24 cellular contexts compared by ENCODE assay signal in the genomic region with DNA sequence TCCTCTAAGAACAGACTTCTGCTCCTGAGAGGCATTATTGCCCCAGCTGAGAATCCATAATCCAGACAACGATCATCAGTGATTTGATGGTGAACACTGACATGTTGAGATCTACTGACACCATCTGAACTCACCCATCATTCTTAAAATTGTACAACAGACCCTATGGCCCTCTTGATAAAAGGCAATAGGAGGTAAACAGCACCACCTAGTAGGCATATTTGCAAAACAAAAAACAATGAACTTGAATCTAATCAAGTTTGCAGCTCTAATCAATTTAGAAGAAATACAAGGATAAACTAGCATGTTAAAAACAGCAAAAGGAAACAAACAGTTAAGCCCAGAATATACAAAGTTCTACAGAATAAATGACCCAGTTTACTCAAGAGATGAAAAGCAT.
DNase-seq lines count a peak whose midpoint lies in the region; ATAC-seq, FAIRE-seq and TF ChIP-seq lines count a peak whose summit lies in the region.
"Had no signal": no experiment of that assay in that cellular context is flagged by ENCODE, and none has a peak within 500 bp of the region (broad histone marks: within the 10 kb centered on the region; RNA-seq: fewer than 3 reads in every experiment).

No MANE protein-coding gene starts in this region.

- peaks cover 6% of the 10 kb centered on the region for H3K4me1 Mint-ChIP-seq in activated T-helper 1 cell treated with anti-CD3 and anti-CD28 coated beads, Interleukin-12 subunit alpha, Interleukin-12 subunit beta, Interleukin-2, Interleukin-4 antibody, amounts not matched to agents 30 ng/mL and 10 ng/mL and 1 ng/mL, durations not matched to agents 14 hours and 24 hours and 36 hours (ENCODE audit: low read depth)
- H3K4me1 Mint-ChIP-seq: activated T-helper 17 cell treated with anti-CD3 and anti-CD28 coated beads, Interleukin-2, amount 50 U/mL, for 72 hours; nephron; stimulated activated effector memory CD8-positive, alpha-beta T cell treated with anti-CD3 and anti-CD28 coated beads, Interleukin-12 subunit alpha, Interleukin-12 subunit beta, amount 100 ng/mL, for 72 hours had no signal

- POLR2A ChIA-PET in HepG2 (lab: Yijun Ruan, JAX) = no interaction called here

- ATAC-seq in HepG2 (no peak), right lobe of liver (no peak), HG02798 (IDR thresholded peaks at IDR 0.05; ENCODE audit: poor library complexity, unreplicated experiment) (no peak)
- ATAC-seq: activated CD4-positive, alpha-beta T cell treated with anti-CD3 and anti-CD28 coated beads for 36 hours; activated T-helper 17 cell treated with anti-CD3 and anti-CD28 coated beads, Interleukin-2, amount 50 U/mL, for 72 hours; body of pancreas; effector memory CD8-positive, alpha-beta T cell; stimulated activated effector memory CD8-positive, alpha-beta T cell treated with anti-CD3 and anti-CD28 coated beads, Interleukin-12 subunit alpha, Interleukin-12 subunit beta, amount 100 ng/mL, for 72 hours had no signal

- H3K4me2 ChIP-seq in HepG2 (ENCODE audit: low read depth, low read length) = no peak overlapping the region

- TF ChIP-seq CTCF in HepG2 (CRISPR knock-in tag; IDR thresholded peaks at IDR 0.05) (no peak), right lobe of liver (IDR thresholded peaks at IDR 0.05) (no peak)

- no peak overlapping the region for H3K4me3 Mint-ChIP-seq in activated T-helper 1 cell treated with anti-CD3 and anti-CD28 coated beads, Interleukin-12 subunit alpha, Interleukin-12 subunit beta, Interleukin-2, Interleukin-4 antibody, amounts not matched to agents 30 ng/mL and 10 ng/mL and 1 ng/mL, durations not matched to agents 14 hours and 24 hours and 36 hours
- H3K4me3 Mint-ChIP-seq: activated CD4-positive, alpha-beta T cell treated with anti-CD3 and anti-CD28 coated beads for 36 hours; activated naive CD8-positive, alpha-beta T cell treated with anti-CD3 and anti-CD28 coated beads, Interleukin-2, amount 10 ng/mL, durations not matched to agents 7 days and 5 days; activated T-helper 17 cell treated with anti-CD3 and anti-CD28 coated beads, Interleukin-2, amount 50 U/mL, for 72 hours; effector memory CD8-positive, alpha-beta T cell; nephron; stimulated activated effector memory CD8-positive, alpha-beta T cell treated with anti-CD3 and anti-CD28 coated beads, Interleukin-12 subunit alpha, Interleukin-12 subunit beta, amount 100 ng/mL, for 72 hours had no signal

- DNase-seq in HepG2 (ENCODE audit: low spot score) (no peak), right lobe of liver (no peak), KBM-7 (peak; percentile 17), SK-MEL-5 (ENCODE audit: low read depth, low spot score) (peak; percentile 37), GOT3 (lab: John Stamatoyannopoulos, UW) (no peak), posterior cingulate gyrus (no peak)
- no peak for DNase-seq in activated T-helper 1 cell treated with anti-CD3 and anti-CD28 coated beads, Interleukin-12 subunit alpha, Interleukin-12 subunit beta, Interleukin-2, Interleukin-4 antibody, amounts not matched to agents 30 ng/mL and 10 ng/mL and 1 ng/mL, durations not matched to agents 14 hours and 24 hours and 36 hours (ENCODE audit: low spot score)
- DNase-seq: activated CD4-positive, alpha-beta T cell treated with anti-CD3 and anti-CD28 coated beads for 36 hours; activated naive CD8-positive, alpha-beta T cell treated with anti-CD3 and anti-CD28 coated beads, Interleukin-2, amount 10 ng/mL, durations not matched to agents 7 days and 5 days; body of pancreas; CD4-positive, CD25-positive, alpha-beta regulatory T cell; DMS53; effector memory CD8-positive, alpha-beta T cell; HCEC 1CT; midbrain; NCI-H2227 treated with DMSO at 0.1 percent for 48 hours; NK-92 treated with Interleukin-12 subunit alpha and Interleukin-12 subunit beta, amount 100 ng/mL, for 24 hours had no signal

- intact Hi-C loops in HepG2 (cut with micrococcal nuclease; ENCODE audit: unreplicated experiment) = no loop called here
- intact Hi-C loops in right lobe of liver (cut with DNase I) = no loop called here
- intact Hi-C loops in activated T-helper 1 cell treated with anti-CD3 and anti-CD28 coated beads, Interleukin-12 subunit alpha, Interleukin-12 subunit beta, Interleukin-2, Interleukin-4 antibody, amounts not matched to agents 30 ng/mL and 10 ng/mL and 1 ng/mL, durations not matched to agents 14 hours and 24 hours and 36 hours (cut with micrococcal nuclease) = loop anchor here (1.0 kb wide), 2 partner anchors 34 to 617 kb away; no protein-coding TSS in a partner anchor
- intact Hi-C loops in posterior cingulate gyrus (cut with DNase I) = no loop called here

- no peaks in the 10 kb centered on the region for H3K79me2 ChIP-seq in HepG2 (ENCODE audit: insufficient read depth, low read length)
- H3K79me2 ChIP-seq: parathyroid adenoma had no signal

- no peaks in the 10 kb centered on the region for H4K20me1 ChIP-seq in HepG2 (ENCODE audit: insufficient read depth, low read length)

- TF ChIP-seq POLR2A in HepG2 (IDR thresholded peaks at IDR 0.05; ENCODE audit: insufficient read depth in 1 of 2, low read depth in 2 of 2, low read length in 2 of 2) (no peak), right lobe of liver (IDR thresholded peaks at IDR 0.05) (no peak)

- H3K9me3 ChIP-seq in HepG2 (ENCODE audit: low read length) = no peaks in the 10 kb centered on the region
- H3K9me3 ChIP-seq in right lobe of liver = no peaks in the 10 kb centered on the region
- H3K9me3 ChIP-seq: body of pancreas, thoracic aorta had no signal

- no peaks in the 10 kb centered on the region for H3K36me3 Mint-ChIP-seq in activated T-helper 1 cell treated with anti-CD3 and anti-CD28 coated beads, Interleukin-12 subunit alpha, Interleukin-12 subunit beta, Interleukin-2, Interleukin-4 antibody, amounts not matched to agents 30 ng/mL and 10 ng/mL and 1 ng/mL, durations not matched to agents 14 hours and 24 hours and 36 hours (ENCODE audit: low read depth)
- H3K36me3 Mint-ChIP-seq: activated naive CD8-positive, alpha-beta T cell treated with anti-CD3 and anti-CD28 coated beads, Interleukin-2, amount 10 ng/mL, durations not matched to agents 7 days and 5 days; CD4-positive, CD25-positive, alpha-beta regulatory T cell; stimulated activated effector memory CD8-positive, alpha-beta T cell treated with anti-CD3 and anti-CD28 coated beads, Interleukin-12 subunit alpha, Interleukin-12 subunit beta, amount 100 ng/mL, for 72 hours had no signal

- no peak for TF ChIP-seq RAD21 in HepG2 (CRISPR knock-in tag; IDR thresholded peaks at IDR 0.05)

- WGBS in HepG2 (ENCODE audit: low lambda C conversion rate) = 9% methylated on average over 1 of the region's 1 CpG
- 63% methylated on average over 1 of the region's 1 CpG for WGBS in right lobe of liver (ENCODE audit: insufficient coverage, low coverage, low lambda C conversion rate, missing lambda C conversion rate)

- H3K4me1 ChIP-seq in HepG2 (ENCODE audit: insufficient read depth, low read length) = no peaks in the 10 kb centered on the region
- H3K4me1 ChIP-seq in right lobe of liver = no peaks in the 10 kb centered on the region
- H3K4me1 ChIP-seq: body of pancreas, parathyroid adenoma had no signal

- no peak overlapping the region for H3K9ac ChIP-seq in HepG2 (ENCODE audit: insufficient read depth, low read depth, low read length)
- H3K9ac ChIP-seq: parathyroid adenoma had no signal

- no peak overlapping the region for H3K27ac Mint-ChIP-seq in activated T-helper 1 cell treated with anti-CD3 and anti-CD28 coated beads, Interleukin-12 subunit alpha, Interleukin-12 subunit beta, Interleukin-2, Interleukin-4 antibody, amounts not matched to agents 30 ng/mL and 10 ng/mL and 1 ng/mL, durations not matched to agents 14 hours and 24 hours and 36 hours
- H3K27ac Mint-ChIP-seq: activated CD4-positive, alpha-beta T cell treated with anti-CD3 and anti-CD28 coated beads for 36 hours; activated naive CD8-positive, alpha-beta T cell treated with anti-CD3 and anti-CD28 coated beads, Interleukin-2, amount 10 ng/mL, durations not matched to agents 7 days and 5 days; activated T-helper 17 cell treated with anti-CD3 and anti-CD28 coated beads, Interleukin-2, amount 50 U/mL, for 72 hours; CD4-positive, CD25-positive, alpha-beta regulatory T cell; effector memory CD8-positive, alpha-beta T cell; nephron; stimulated activated effector memory CD8-positive, alpha-beta T cell treated with anti-CD3 and anti-CD28 coated beads, Interleukin-12 subunit alpha, Interleukin-12 subunit beta, amount 100 ng/mL, for 72 hours had no signal

- peaks cover 25% of the 10 kb centered on the region for H3K27me3 Mint-ChIP-seq in activated T-helper 1 cell treated with anti-CD3 and anti-CD28 coated beads, Interleukin-12 subunit alpha, Interleukin-12 subunit beta, Interleukin-2, Interleukin-4 antibody, amounts not matched to agents 30 ng/mL and 10 ng/mL and 1 ng/mL, durations not matched to agents 14 hours and 24 hours and 36 hours (ENCODE audit: insufficient read depth)
- H3K27me3 Mint-ChIP-seq: activated CD4-positive, alpha-beta T cell treated with anti-CD3 and anti-CD28 coated beads for 36 hours had no signal

- H3K36me3 ChIP-seq in HepG2 (replicated peaks in 1 of 2; ENCODE audit: control insufficient read depth in 1 of 2, insufficient read depth in 2 of 2, low read length in 2 of 2) = no peaks in the 10 kb centered on the region
- H3K36me3 ChIP-seq in right lobe of liver = no peaks in the 10 kb centered on the region
- H3K36me3 ChIP-seq: thoracic aorta had no signal

- FAIRE-seq in HepG2 (lab: Jason Lieb, UNC) = no peak
- FAIRE-seq: colon had no signal

- CTCF ChIA-PET in HepG2 (lab: Yijun Ruan, JAX; ENCODE audit: low intra/inter-chr PET ratio, low total read pairs) = interaction anchor here (0.9 kb wide), 1 partner anchor 617 kb away, joined by 5 read pairs; no protein-coding TSS in a partner anchor

- H3K27me3 ChIP-seq in HepG2 (ENCODE audit: control insufficient read depth in 1 of 2, insufficient read depth in 2 of 2, low read length in 2 of 2) (peaks cover 3 to 27% of the 10 kb centered on the region in 2 experiments; a peak in 3 of 5 replicates), right lobe of liver (no peaks in the 10 kb centered on the region)
- H3K27me3 ChIP-seq: body of pancreas had no signal

- BruUV-seq in HepG2 (replicated peaks; lab: Mats Ljungman, UMichigan) = no TSS peak

- no peaks in the 10 kb centered on the region for H3K9me3 Mint-ChIP-seq in activated T-helper 1 cell treated with anti-CD3 and anti-CD28 coated beads, Interleukin-12 subunit alpha, Interleukin-12 subunit beta, Interleukin-2, Interleukin-4 antibody, amounts not matched to agents 30 ng/mL and 10 ng/mL and 1 ng/mL, durations not matched to agents 14 hours and 24 hours and 36 hours
- H3K9me3 Mint-ChIP-seq: activated naive CD8-positive, alpha-beta T cell treated with anti-CD3 and anti-CD28 coated beads, Interleukin-2, amount 10 ng/mL, durations not matched to agents 7 days and 5 days; activated T-helper 17 cell treated with anti-CD3 and anti-CD28 coated beads, Interleukin-2, amount 50 U/mL, for 72 hours; effector memory CD8-positive, alpha-beta T cell; stimulated activated effector memory CD8-positive, alpha-beta T cell treated with anti-CD3 and anti-CD28 coated beads, Interleukin-12 subunit alpha, Interleukin-12 subunit beta, amount 100 ng/mL, for 72 hours had no signal

- H3K27ac ChIP-seq in HepG2 (ENCODE audit: extremely low read length, insufficient read depth, low read length) (no peak overlapping the region), right lobe of liver (no peak overlapping the region)
- H3K27ac ChIP-seq: body of pancreas, parathyroid adenoma, thoracic aorta had no signal

- in situ Hi-C loops in HepG2 (cut with HindIII; ENCODE audit: extremely low pct_ligation_motif_present, low pct_unique_long_range_greater_than_20kb) (no loop called here), KBM-7 (cut with MboI; ENCODE audit: low pct_unique_long_range_greater_than_20kb, low sequenced_read_pairs) (no loop called here), SK-MEL-5 (cut with HindIII; ENCODE audit: low pct_unique_long_range_greater_than_20kb, low sequenced_read_pairs) (no loop called here)

- no peak overlapping the region for H3K4me3 ChIP-seq in HepG2 (replicated peaks in 1 of 3; ENCODE audit: insufficient read depth in 1 of 3, low read depth in 2 of 3, low read length in 3 of 3)
- no peak overlapping the region for H3K4me3 ChIP-seq in right lobe of liver
- H3K4me3 ChIP-seq: body of pancreas, thoracic aorta had no signal

- no peak overlapping the region for H2AFZ ChIP-seq in HepG2 (ENCODE audit: low read length)
- H2AFZ ChIP-seq: parathyroid adenoma had no signal

- TF ChIP-seq EP300 in HepG2 (IDR thresholded peaks at IDR 0.05; ENCODE audit: low read depth in 2 of 2, low read length in 2 of 2) (no peak), HepG2 (CRISPR knock-in tag; IDR thresholded peaks at IDR 0.05; ENCODE audit: borderline replicate concordance) (no peak)

Comparison
In these comparisons a context has a peak if more than half of its experiments do, and no peak if none do; other contexts are left out.
1. DNase-seq: peak in KBM-7 (single experiment) and SK-MEL-5 (single experiment); none in HepG2 (single experiment), right lobe of liver (0 of 3), GOT3 (single experiment), activated T-helper 1 cell treated with anti-CD3 and anti-CD28 coated beads, Interleukin-12 subunit alpha, Interleukin-12 subunit beta, Interleukin-2, Interleukin-4 antibody, amounts not matched to agents 30 ng/mL and 10 ng/mL and 1 ng/mL, durations not matched to agents 14 hours and 24 hours and 36 hours (single experiment) and posterior cingulate gyrus (0 of 10).